8 cellular contexts compared by ENCODE assay signal in genomic region chr1:151281225-151281968, GRCh38. TPM values are rescaled to one million over a fixed set of nuclear protein-coding genes. Genes with fewer than 3 reads are reported as not detected.
DNase-seq lines count a peak whose midpoint lies in the region; ATAC-seq and TF ChIP-seq lines count a peak whose summit lies in the region.

No MANE protein-coding gene starts in this region.

- H3K79me2 ChIP-seq in hepatocyte, result peaks cover 37% of the 10 kb centered on the region

- peak; percentile 31 for ATAC-seq in GM18502 (IDR thresholded peaks at IDR 0.05; ENCODE audit: poor library complexity, unreplicated experiment)
- ATAC-seq in HG02981 (IDR thresholded peaks at IDR 0.05; ENCODE audit: unreplicated experiment), result peak; percentile 34
- no peak for ATAC-seq in GM18858 (IDR thresholded peaks at IDR 0.05; ENCODE audit: unreplicated experiment)

- TF ChIP-seq CTCF in hepatocyte (IDR thresholded peaks at IDR 0.05; ENCODE audit: poor library complexity), result no peak

- WGBS in hepatocyte (ENCODE audit: low lambda C conversion rate, missing lambda C conversion rate), result under 1% methylated on average over 44 of the region's 48 CpGs

- H3K4me3 ChIP-seq in hepatocyte, result peak overlapping the region; percentile 29

- no peaks in the 10 kb centered on the region for H3K27me3 ChIP-seq in hepatocyte

- no peaks in the 10 kb centered on the region for H3K36me3 ChIP-seq in hepatocyte (replicated peaks; ENCODE audit: insufficient read depth, low read depth)

- peak overlapping the region; percentile 96 for H3K27ac ChIP-seq in hepatocyte

- no peaks in the 10 kb centered on the region for H3K9me3 ChIP-seq in hepatocyte (ENCODE audit: low read depth)

- H3K4me2 ChIP-seq in hepatocyte, result peak overlapping the region; percentile 61

- peaks cover 12% of the 10 kb centered on the region for H3K4me1 ChIP-seq in hepatocyte (ENCODE audit: insufficient read depth)

- DNase-seq in NCI-H2029 treated with DMSO at 0.1 percent for 48 hours (lab: John Stamatoyannopoulos, UW) (peak; percentile 86), T1000 (lab: John Stamatoyannopoulos, UW) (peak; percentile 95), astrocyte of the hippocampus (ENCODE audit: low read depth, low spot score) (peak; percentile 98), hepatocyte (ENCODE audit: low spot score) (peak; percentile 97), renal cortical epithelial cell (ENCODE audit: low read depth) (peak; percentile 94)

- H2AFZ ChIP-seq in hepatocyte, result peak overlapping the region; percentile 49

- peaks cover 6% of the 10 kb centered on the region for H4K20me1 ChIP-seq in hepatocyte (ENCODE audit: insufficient read depth, poor library complexity, severe bottlenecking)

- no peaks in the 10 kb centered on the region for H3K9me2 ChIP-seq in hepatocyte (replicated peaks; ENCODE audit: insufficient read depth)

RNA-seq across cellular contexts. Expression of gene ZNF687, which starts 0.7 kb away (rescaled TPM):
- total RNA-seq in hepatocyte (16.8 and 19.9 TPM in 2 replicates), renal cortical epithelial cell (10.1 and 32.3 TPM in 2 replicates)
- 3.6 and 4.3 TPM in 2 replicates for polyA plus RNA-seq in hepatocyte

RNA-seq across cellular contexts. Expression of gene PSMD4, which starts 26.9 kb away (rescaled TPM):
- 107 and 119 TPM in 2 replicates for total RNA-seq in hepatocyte
- polyA plus RNA-seq in hepatocyte, result 161 and 168 TPM in 2 replicates
- total RNA-seq in renal cortical epithelial cell, result 181 and 257 TPM in 2 replicates

RNA-seq across cellular contexts. Expression of gene PI4KB, which starts 45.8 kb away (rescaled TPM):
- 42.1 and 49.9 TPM in 2 replicates for total RNA-seq in hepatocyte
- 55.1 and 60.4 TPM in 2 replicates for polyA plus RNA-seq in hepatocyte
- 43.4 and 57.0 TPM in 2 replicates for total RNA-seq in renal cortical epithelial cell
